8 cellular contexts compared by ENCODE assay signal in the genomic region with DNA sequence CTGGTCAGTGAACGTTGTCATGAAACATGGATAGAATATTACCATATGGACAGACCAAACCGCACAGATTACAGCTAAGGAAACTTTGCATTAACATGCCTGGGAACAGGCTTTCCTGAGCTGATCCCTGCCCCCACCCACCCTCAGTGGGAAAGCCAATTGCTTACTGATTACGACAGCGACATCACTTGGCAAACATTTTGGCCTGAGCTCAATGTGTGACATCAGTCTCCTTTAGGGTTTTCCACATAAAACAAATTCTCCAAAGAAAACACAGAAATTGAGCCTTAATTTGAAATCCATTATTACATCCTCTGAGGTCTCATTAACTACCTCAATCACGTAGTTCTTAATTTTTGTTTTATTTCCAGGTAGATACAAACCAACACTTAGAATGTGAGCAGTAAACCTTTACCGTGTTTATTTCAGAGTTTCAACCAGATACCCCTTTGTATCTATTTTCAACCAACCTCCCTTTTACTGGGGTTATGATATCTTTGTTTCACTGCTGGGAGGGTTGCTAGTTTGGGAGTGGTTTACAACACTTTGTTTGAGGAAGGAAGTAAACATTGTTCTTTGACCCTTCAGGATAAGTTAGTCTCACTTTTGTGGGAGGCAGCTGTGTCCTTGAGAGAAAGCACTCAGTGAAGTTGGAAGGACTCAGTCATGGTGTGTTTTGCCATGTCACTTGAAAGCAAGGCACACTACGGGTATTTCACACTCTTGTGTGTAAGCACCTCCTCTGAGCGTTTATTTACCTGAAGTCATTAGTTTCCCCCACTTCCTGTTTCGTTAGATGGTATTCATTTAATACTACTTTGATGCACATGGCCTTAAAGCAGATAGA.
DNase-seq lines count a peak whose midpoint lies in the region; ATAC-seq and TF ChIP-seq lines count a peak whose summit lies in the region.

No MANE protein-coding gene starts in this region.

- TSS peak; percentile 31 for BruUV-seq in MCF 10A (replicated peaks; lab: Mats Ljungman, UMichigan)

- peaks cover 9 to 12% (median 9%) of the 10 kb centered on the region in 3 donors for H3K4me1 Mint-ChIP-seq in CD8-positive, alpha-beta memory T cell
- H3K4me1 Mint-ChIP-seq in MCF 10A (ENCODE audit: insufficient read depth, unreplicated experiment) = peaks cover 19% of the 10 kb centered on the region

- H3K9me3 ChIP-seq in CD8-positive, alpha-beta memory T cell (ENCODE audit: low read length) = no peaks in the 10 kb centered on the region
- H3K9me3 ChIP-seq in right lobe of liver (no peaks in the 10 kb centered on the region), uterus (no peaks in the 10 kb centered on the region)

- H3K4me1 ChIP-seq in CD8-positive, alpha-beta memory T cell (ENCODE audit: insufficient read depth, low read length) = no peaks in the 10 kb centered on the region
- peaks cover 0 to 19% (median 3%) of the 10 kb centered on the region in 4 donors for H3K4me1 ChIP-seq in right lobe of liver
- H3K4me1 ChIP-seq in uterus = no peaks in the 10 kb centered on the region

- TF ChIP-seq POLR2A in right lobe of liver (IDR thresholded peaks at IDR 0.05) (no peak), uterus (IDR thresholded peaks at IDR 0.05) (no peak)

- no peak for DNase-seq in CD8-positive, alpha-beta memory T cell
- peak; percentile 61 for DNase-seq in M059J (ENCODE audit: low read depth)
- DNase-seq in MCF 10A (ENCODE audit: unreplicated experiment) = peak; percentile 73
- DNase-seq in right lobe of liver = peak; percentile 82 to 90 (median 86)
- peak; percentile 61 to 71 for DNase-seq in uterus
- DNase-seq in GM10266 (ENCODE audit: extremely low spot score) = no peak

- H3K27ac ChIP-seq in CD8-positive, alpha-beta memory T cell (ENCODE audit: low read depth, low read length) = peak overlapping the region; percentile 58
- H3K27ac ChIP-seq in right lobe of liver (peak overlapping the region; percentile 56 to 82 (median 78)), uterus (peak overlapping the region; percentile 36 to 48)

- no peaks in the 10 kb centered on the region for H3K27me3 ChIP-seq in CD8-positive, alpha-beta memory T cell (ENCODE audit: insufficient read depth, low read length, poor library complexity, severe bottlenecking)
- no peaks in the 10 kb centered on the region for H3K27me3 ChIP-seq in right lobe of liver
- H3K27me3 ChIP-seq in uterus = no peaks in the 10 kb centered on the region

- H3K27me3 Mint-ChIP-seq in CD8-positive, alpha-beta memory T cell = no peaks in the 10 kb centered on the region
- H3K27me3 Mint-ChIP-seq in MCF 10A (ENCODE audit: insufficient read depth, unreplicated experiment) = no peaks in the 10 kb centered on the region

- no peak overlapping the region for H3K4me3 Mint-ChIP-seq in CD8-positive, alpha-beta memory T cell
- no peak overlapping the region for H3K4me3 Mint-ChIP-seq in MCF 10A (ENCODE audit: unreplicated experiment)

- peak; percentile 92 to 96 (median 94) for ATAC-seq in right lobe of liver
- ATAC-seq in HG03442 (IDR thresholded peaks at IDR 0.05; ENCODE audit: unreplicated experiment) = no peak
- ATAC-seq in HG02852 (IDR thresholded peaks at IDR 0.05; ENCODE audit: unreplicated experiment) = no peak

- WGBS in right lobe of liver (ENCODE audit: insufficient coverage, low coverage, low lambda C conversion rate, missing lambda C conversion rate) = 18% methylated on average over 9 of the region's 9 CpGs

- CTCF ChIA-PET in CD8-positive, alpha-beta memory T cell (lab: Charles Lee) = no interaction called here
- CTCF ChIA-PET in MCF 10A (lab: Yijun Ruan, JAX) = interaction anchor here (0.9 to 1.0 kb wide), 2 partner anchors 32 to 82 kb away, joined by 3 read pairs; no protein-coding TSS in a partner anchor

- no peak overlapping the region for H3K27ac Mint-ChIP-seq in CD8-positive, alpha-beta memory T cell
- peak overlapping the region; percentile 85 for H3K27ac Mint-ChIP-seq in MCF 10A (ENCODE audit: low read depth, unreplicated experiment)

- peaks cover 2 to 14% (median 7%) of the 10 kb centered on the region in 3 donors for H3K36me3 Mint-ChIP-seq in CD8-positive, alpha-beta memory T cell
- no peaks in the 10 kb centered on the region for H3K36me3 Mint-ChIP-seq in MCF 10A (ENCODE audit: insufficient read depth, unreplicated experiment)

- H3K4me3 ChIP-seq in CD8-positive, alpha-beta memory T cell (ENCODE audit: low read length) = no peak overlapping the region
- H3K4me3 ChIP-seq in right lobe of liver = no peak overlapping the region
- no peak overlapping the region for H3K4me3 ChIP-seq in uterus

- TF ChIP-seq CTCF in MCF 10A (IDR thresholded peaks at IDR 0.05; ENCODE audit: unreplicated experiment) = no peak
- TF ChIP-seq CTCF in right lobe of liver (IDR thresholded peaks at IDR 0.05) = no peak
- TF ChIP-seq CTCF in uterus (IDR thresholded peaks at IDR 0.05) = no peak
- no peak for TF ChIP-seq CTCF in GM10266 (IDR thresholded peaks at IDR 0.05; ENCODE audit: control insufficient read depth, insufficient read depth, low read depth, missing control alignments)

- POLR2A ChIA-PET in CD8-positive, alpha-beta memory T cell (lab: Charles Lee) = no interaction called here
- POLR2A ChIA-PET in MCF 10A (lab: Yijun Ruan, JAX) = interaction anchor here (0.7 to 2.1 kb wide), 8 partner anchors 9 to 82 kb away, joined by 3 to 10 read pairs (median 4); no protein-coding TSS in a partner anchor

- intact Hi-C loops in MCF 10A (cut with micrococcal nuclease) = loop anchor here (5.0 kb wide), 1 partner anchor 73 kb away; no protein-coding TSS in a partner anchor
- intact Hi-C loops in right lobe of liver (cut with DNase I) = no loop called here
- intact Hi-C loops in uterus (cut with DNase I; ENCODE audit: low total_unique reads) = no loop called here

- no peaks in the 10 kb centered on the region for H3K36me3 ChIP-seq in CD8-positive, alpha-beta memory T cell (ENCODE audit: insufficient read depth, low read length)
- H3K36me3 ChIP-seq in right lobe of liver (no peaks in the 10 kb centered on the region), uterus (no peaks in the 10 kb centered on the region)

- no peaks in the 10 kb centered on the region for H3K9me3 Mint-ChIP-seq in CD8-positive, alpha-beta memory T cell
- no peaks in the 10 kb centered on the region for H3K9me3 Mint-ChIP-seq in MCF 10A (ENCODE audit: unreplicated experiment)

Comparison
In these comparisons a context has a peak if more than half of its experiments do, and no peak if none do; other contexts are left out.
1. DNase-seq: peak in M059J (single experiment), MCF 10A (single experiment), right lobe of liver (3 of 3) and uterus (2 of 2); none in CD8-positive, alpha-beta memory T cell (0 of 5) and GM10266 (single experiment).
2. ATAC-seq: peak in right lobe of liver (4 of 4); none in HG03442 (single experiment) and HG02852 (single experiment).
3. Peak in every context shown above with its lines, with median percentiles within 50 percentile points of each other: H3K27ac ChIP-seq.